In genomic region chr12:98725481-98726247, GRCh38 we compare ENCODE assay signal across 9 cellular contexts.
DNase-seq lines count a peak whose midpoint lies in the region; ATAC-seq, FAIRE-seq and TF ChIP-seq lines count a peak whose summit lies in the region.
"Had no signal": no experiment of that assay in that cellular context is flagged by ENCODE, and none has a peak within 500 bp of the region (broad histone marks: within the 10 kb centered on the region; RNA-seq: fewer than 3 reads in every experiment).

No MANE protein-coding gene starts in this region.

- H3K9me3 ChIP-seq in OCI-LY1 (ENCODE audit: low read length) (no peaks in the 10 kb centered on the region), kidney (ENCODE audit: control insufficient read depth in 1 of 2, low read length in 2 of 2) (no peaks in the 10 kb centered on the region)
- H3K9me3 ChIP-seq: BLaER1 had no signal

- no peak overlapping the region for H3K4me2 ChIP-seq in OCI-LY1 (ENCODE audit: low read length)
- H3K4me2 ChIP-seq: BLaER1 had no signal

- H3K27ac ChIP-seq in OCI-LY1 (ENCODE audit: low read depth, low read length, poor library complexity, severe bottlenecking), result no peak overlapping the region
- H3K27ac ChIP-seq in kidney (ENCODE audit: low read depth in 2 of 2, low read length in 2 of 2), result no peak overlapping the region
- peak overlapping the region; percentile 74 for H3K27ac ChIP-seq in substantia nigra (ENCODE audit: low read depth, low read length, poor library complexity, severe bottlenecking)
- H3K27ac ChIP-seq: BLaER1 had no signal

- H3F3A ChIP-seq in OCI-LY1 (ENCODE audit: insufficient read depth, low read length), result no peaks in the 10 kb centered on the region

- no peaks in the 10 kb centered on the region for H3K4me1 ChIP-seq in OCI-LY1 (ENCODE audit: insufficient read depth, low read length, severe bottlenecking)
- H3K4me1 ChIP-seq in kidney (ENCODE audit: control insufficient read depth in 1 of 2, insufficient read depth in 1 of 2, low read depth in 1 of 2, low read length in 2 of 2), result no peaks in the 10 kb centered on the region
- H3K4me1 ChIP-seq: BLaER1 had no signal

- intact Hi-C loops in kidney (cut with DNase I), result no loop called here

- H3K9ac ChIP-seq in OCI-LY1 (ENCODE audit: low read length), result no peak overlapping the region
- no peak overlapping the region for H3K9ac ChIP-seq in kidney (ENCODE audit: low read length in 2 of 2)
- H3K9ac ChIP-seq: BLaER1 had no signal

- DNase-seq in DMS79 treated with DMSO at 0.1 percent for 48 hours (lab: John Stamatoyannopoulos, UW) (peak; percentile 55), DMS79 (lab: John Stamatoyannopoulos, UW) (no peak), astrocyte of the hippocampus (ENCODE audit: low read depth, low spot score) (peak; percentile 85), kidney (no peak), substantia nigra (lab: John Stamatoyannopoulos, UW) (peak in 42 of 49 donors; percentile 18 to 80 (median 56))

- TF ChIP-seq CTCF in OCI-LY1 (IDR thresholded peaks at IDR 0.05; ENCODE audit: low read length) (peak; percentile 33), kidney (IDR thresholded peaks at IDR 0.05; ENCODE audit: borderline replicate concordance, extremely low read depth, insufficient read depth) (peak; percentile 22)

- FAIRE-seq in kidney (lab: Jason Lieb, UNC), result no peak

- no peaks in the 10 kb centered on the region for H4K20me1 ChIP-seq in OCI-LY1 (ENCODE audit: insufficient read depth, low read length)
- H4K20me1 ChIP-seq: BLaER1 had no signal

- H3K9me2 ChIP-seq in OCI-LY1 (ENCODE audit: low read depth, low read length), result no peaks in the 10 kb centered on the region

- H3K79me2 ChIP-seq in OCI-LY1 (ENCODE audit: insufficient read depth, low read length), result no peaks in the 10 kb centered on the region

- H2AFZ ChIP-seq in OCI-LY1 (ENCODE audit: low read length), result no peak overlapping the region

- ATAC-seq in GM19397 (IDR thresholded peaks at IDR 0.05; ENCODE audit: unreplicated experiment) (peak; percentile 86), HG03442 (IDR thresholded peaks at IDR 0.05; ENCODE audit: unreplicated experiment) (peak; percentile 93)

- H3K27me3 ChIP-seq in OCI-LY1 (ENCODE audit: insufficient read depth, low read length), result no peaks in the 10 kb centered on the region
- H3K27me3 ChIP-seq: BLaER1 had no signal

- peaks cover 40% of the 10 kb centered on the region for H3K36me3 ChIP-seq in OCI-LY1 (ENCODE audit: insufficient read depth, low read length)
- H3K36me3 ChIP-seq in kidney (ENCODE audit: control insufficient read depth in 1 of 2, insufficient read depth in 2 of 2, low read length in 2 of 2), result peaks cover 14 to 22% of the 10 kb centered on the region in 2 donors

- H3K4me3 ChIP-seq in OCI-LY1 (ENCODE audit: low read depth, low read length, poor library complexity, severe bottlenecking) (no peak overlapping the region), kidney (ENCODE audit: low read length in 2 of 2) (no peak overlapping the region)
- H3K4me3 ChIP-seq: BLaER1 had no signal

Comparison
In these comparisons a context has a peak if more than half of its experiments do, and no peak if none do; other contexts are left out.
1. DNase-seq: peak in DMS79 treated with DMSO at 0.1 percent for 48 hours (single experiment), astrocyte of the hippocampus (single experiment) and substantia nigra (42 of 49); none in DMS79 (single experiment) and kidney (single experiment).